In genomic region chr1:154384650-154385557, GRCh38 we compare ENCODE assay signal across 12 cellular contexts. TPM values are rescaled to one million over a fixed set of nuclear protein-coding genes. Genes with fewer than 3 reads are reported as not detected.
A peak's percentile ranks its signal among the peaks of the same experiment; 100 is the strongest.
DNase-seq lines count a peak whose midpoint lies in the region; ATAC-seq and TF ChIP-seq lines count a peak whose summit lies in the region.
"Had no signal": no experiment of that assay in that cellular context is flagged by ENCODE, and none has a peak within 500 bp of the region (broad histone marks: within the 10 kb centered on the region; RNA-seq: fewer than 3 reads in every experiment).

No MANE protein-coding gene starts in this region.

- peak overlapping the region; percentile 84 for H3K27ac Mint-ChIP-seq in T-helper 1 cell treated with Interleukin-12 subunit alpha and Interleukin-12 subunit beta and Interleukin-4 antibody, amounts not matched to agents 30 μg/mL and 1 μg/mL, for 36 hours
- peak overlapping the region; percentile 92 for H3K27ac Mint-ChIP-seq in activated naive CD8-positive, alpha-beta T cell treated with anti-CD3 and anti-CD28 coated beads for 36 hours
- H3K27ac Mint-ChIP-seq in naive thymus-derived CD4-positive, alpha-beta T cell, result peak overlapping the region; percentile 81 to 99 (median 97)
- no peak overlapping the region for H3K27ac Mint-ChIP-seq in WTC11

- H3K4me2 ChIP-seq in MM.1S (ENCODE audit: low read depth, low read length) (no peak overlapping the region), hepatocyte (no peak overlapping the region)

- DNase-seq in T-helper 1 cell (no peak), MM.1S (no peak), GM13976 (ENCODE audit: low spot score) (no peak), hepatocyte (ENCODE audit: low spot score) (no peak), WTC11 (ENCODE audit: low spot score) (no peak)
- DNase-seq in activated naive CD8-positive, alpha-beta T cell treated with anti-CD3 and anti-CD28 coated beads for 36 hours, result no peak
- no peak for DNase-seq in naive thymus-derived CD4-positive, alpha-beta T cell
- DNase-seq: 8988T, DMS 273 treated with DMSO at 0.1 percent for 48 hours, NCI-H1105, NCI-H226 had no signal

- no peak overlapping the region for H3K9ac ChIP-seq in MM.1S (ENCODE audit: low read length)

- no peaks in the 10 kb centered on the region for H3F3A ChIP-seq in MM.1S (ENCODE audit: insufficient read depth, low read length)

- POLR2A ChIA-PET in naive thymus-derived CD4-positive, alpha-beta T cell (lab: Charles Lee), result interaction anchor here (0.6 to 5.6 kb wide), 16 partner anchors 14 to 570 kb away, joined by 3 to 43 read pairs (median 6); a partner anchor contains a TSS
- POLR2A ChIA-PET in WTC11 (lab: Charles Lee), result no interaction called here

- ATAC-seq in naive thymus-derived CD4-positive, alpha-beta T cell, result no peak
- ATAC-seq in WTC11, result no peak

- in situ Hi-C loops in GM13976 (cut with MboI; ENCODE audit: low sequenced_read_pairs, unreplicated experiment), result no loop called here

- CTCF ChIA-PET in naive thymus-derived CD4-positive, alpha-beta T cell (lab: Charles Lee), result interaction anchor here (0.7 to 2.2 kb wide), 8 partner anchors 10 to 50 kb away, joined by 3 to 18 read pairs (median 7); partner anchors contain the start of gene IL6R
- CTCF ChIA-PET in WTC11 (lab: Charles Lee), result interaction anchor here (0.6 to 1.2 kb wide), 3 partner anchors 49 to 943 kb away, joined by 3 to 4 read pairs (median 3); no protein-coding TSS in a partner anchor

- intact Hi-C loops in naive thymus-derived CD4-positive, alpha-beta T cell (cut with micrococcal nuclease), result loop anchor here in 1 of 2 donors (1.0 kb wide), 1 partner anchor 32 kb away; no protein-coding TSS in a partner anchor

- no peaks in the 10 kb centered on the region for H3K9me2 ChIP-seq in MM.1S (replicated peaks; ENCODE audit: insufficient read depth, low read length)
- no peaks in the 10 kb centered on the region for H3K9me2 ChIP-seq in hepatocyte (replicated peaks; ENCODE audit: insufficient read depth)

- WGBS in hepatocyte (ENCODE audit: low lambda C conversion rate, missing lambda C conversion rate), result 77% methylated on average over 8 of the region's 8 CpGs

- H3K79me2 ChIP-seq in MM.1S (ENCODE audit: low read length), result no peaks in the 10 kb centered on the region
- no peaks in the 10 kb centered on the region for H3K79me2 ChIP-seq in hepatocyte

- H3K27me3 ChIP-seq in MM.1S (replicated peaks; ENCODE audit: insufficient read depth, low read length), result no peaks in the 10 kb centered on the region
- no peaks in the 10 kb centered on the region for H3K27me3 ChIP-seq in naive thymus-derived CD4-positive, alpha-beta T cell (ENCODE audit: control insufficient read depth in 2 of 2, insufficient read depth in 2 of 2, low read length in 2 of 2)
- H3K27me3 ChIP-seq in hepatocyte, result no peaks in the 10 kb centered on the region

- H4K20me1 ChIP-seq in MM.1S (ENCODE audit: insufficient read depth, low read length), result no peaks in the 10 kb centered on the region
- H4K20me1 ChIP-seq in hepatocyte (ENCODE audit: insufficient read depth, poor library complexity, severe bottlenecking), result no peaks in the 10 kb centered on the region

- peaks cover 17% of the 10 kb centered on the region for H3K4me1 Mint-ChIP-seq in T-helper 1 cell treated with Interleukin-12 subunit alpha and Interleukin-12 subunit beta and Interleukin-4 antibody, amounts not matched to agents 30 μg/mL and 1 μg/mL, for 36 hours (ENCODE audit: low read depth)
- H3K4me1 Mint-ChIP-seq in activated naive CD8-positive, alpha-beta T cell treated with anti-CD3 and anti-CD28 coated beads for 36 hours, result peaks cover 36% of the 10 kb centered on the region
- H3K4me1 Mint-ChIP-seq in naive thymus-derived CD4-positive, alpha-beta T cell, result peaks cover 26 to 58% (median 43%) of the 10 kb centered on the region in 7 donors
- no peaks in the 10 kb centered on the region for H3K4me1 Mint-ChIP-seq in WTC11

- TF ChIP-seq CTCF in MM.1S (IDR thresholded peaks at IDR 0.05; ENCODE audit: low read length), result no peak
- no peak for TF ChIP-seq CTCF in GM13976 (IDR thresholded peaks at IDR 0.05; ENCODE audit: borderline replicate concordance, control extremely low read depth, extremely low read depth, insufficient read depth, missing control alignments)
- TF ChIP-seq CTCF in hepatocyte (IDR thresholded peaks at IDR 0.05; ENCODE audit: poor library complexity), result no peak
- TF ChIP-seq CTCF in WTC11 (IDR thresholded peaks at IDR 0.05), result no peak

- H3K9me3 ChIP-seq in MM.1S (replicated peaks; ENCODE audit: insufficient read depth, low read length) (no peaks in the 10 kb centered on the region), hepatocyte (ENCODE audit: low read depth) (no peaks in the 10 kb centered on the region)
- H3K9me3 ChIP-seq in naive thymus-derived CD4-positive, alpha-beta T cell (ENCODE audit: control insufficient read depth in 2 of 3, low read length in 3 of 3), result no peaks in the 10 kb centered on the region

- H3K36me3 ChIP-seq in MM.1S (replicated peaks; ENCODE audit: insufficient read depth, low read length), result no peaks in the 10 kb centered on the region
- H3K36me3 ChIP-seq in naive thymus-derived CD4-positive, alpha-beta T cell (ENCODE audit: control insufficient read depth in 2 of 3, insufficient read depth in 3 of 3, low read length in 3 of 3), result no peaks in the 10 kb centered on the region
- no peaks in the 10 kb centered on the region for H3K36me3 ChIP-seq in hepatocyte (replicated peaks; ENCODE audit: insufficient read depth, low read depth)

- H3K4me3 Mint-ChIP-seq in T-helper 1 cell treated with Interleukin-12 subunit alpha and Interleukin-12 subunit beta and Interleukin-4 antibody, amounts not matched to agents 30 μg/mL and 1 μg/mL, for 36 hours, result peak overlapping the region; percentile 70
- no peak overlapping the region for H3K4me3 Mint-ChIP-seq in activated naive CD8-positive, alpha-beta T cell treated with anti-CD3 and anti-CD28 coated beads for 36 hours
- H3K4me3 Mint-ChIP-seq in naive thymus-derived CD4-positive, alpha-beta T cell, result peak overlapping the region in 9 of 10 donors; percentile 20 to 92 (median 81)
- H3K4me3 Mint-ChIP-seq in WTC11, result no peak overlapping the region

- H3K9me3 Mint-ChIP-seq in T-helper 1 cell treated with Interleukin-12 subunit alpha and Interleukin-12 subunit beta and Interleukin-4 antibody, amounts not matched to agents 30 μg/mL and 1 μg/mL, for 36 hours, result no peaks in the 10 kb centered on the region
- H3K9me3 Mint-ChIP-seq in activated naive CD8-positive, alpha-beta T cell treated with anti-CD3 and anti-CD28 coated beads for 36 hours, result no peaks in the 10 kb centered on the region
- peaks cover 0 to 6% (median 0%) of the 10 kb centered on the region in 11 donors for H3K9me3 Mint-ChIP-seq in naive thymus-derived CD4-positive, alpha-beta T cell
- no peaks in the 10 kb centered on the region; the same call in 1 of the 2 replicates for H3K9me3 Mint-ChIP-seq in WTC11

- H3K27me3 Mint-ChIP-seq in T-helper 1 cell treated with Interleukin-12 subunit alpha and Interleukin-12 subunit beta and Interleukin-4 antibody, amounts not matched to agents 30 μg/mL and 1 μg/mL, for 36 hours (ENCODE audit: low read depth), result no peaks in the 10 kb centered on the region
- no peaks in the 10 kb centered on the region for H3K27me3 Mint-ChIP-seq in activated naive CD8-positive, alpha-beta T cell treated with anti-CD3 and anti-CD28 coated beads for 36 hours
- no peaks in the 10 kb centered on the region for H3K27me3 Mint-ChIP-seq in naive thymus-derived CD4-positive, alpha-beta T cell
- H3K27me3 Mint-ChIP-seq in WTC11 (ENCODE audit: low read depth), result no peaks in the 10 kb centered on the region

- H3K27ac ChIP-seq in MM.1S (ENCODE audit: low read length) (no peak overlapping the region), hepatocyte (no peak overlapping the region)
- H3K27ac ChIP-seq in naive thymus-derived CD4-positive, alpha-beta T cell (ENCODE audit: low read depth, low read length), result peak overlapping the region; percentile 82

- H2AFZ ChIP-seq in MM.1S (ENCODE audit: low read length), result peak overlapping the region; percentile 42
- no peak overlapping the region for H2AFZ ChIP-seq in hepatocyte

- peaks cover 11% of the 10 kb centered on the region for H3K4me1 ChIP-seq in MM.1S (ENCODE audit: low read length)
- H3K4me1 ChIP-seq in naive thymus-derived CD4-positive, alpha-beta T cell (ENCODE audit: control insufficient read depth in 2 of 2, insufficient read depth in 2 of 2, low read length in 2 of 2), result peaks cover 26 to 38% of the 10 kb centered on the region in 2 donors
- H3K4me1 ChIP-seq in hepatocyte (ENCODE audit: insufficient read depth), result peaks cover 4% of the 10 kb centered on the region

- no peaks in the 10 kb centered on the region for H3K36me3 Mint-ChIP-seq in T-helper 1 cell treated with Interleukin-12 subunit alpha and Interleukin-12 subunit beta and Interleukin-4 antibody, amounts not matched to agents 30 μg/mL and 1 μg/mL, for 36 hours (ENCODE audit: low read depth)
- H3K36me3 Mint-ChIP-seq in activated naive CD8-positive, alpha-beta T cell treated with anti-CD3 and anti-CD28 coated beads for 36 hours, result no peaks in the 10 kb centered on the region
- peaks cover 0 to 6% (median 3%) of the 10 kb centered on the region in 5 donors for H3K36me3 Mint-ChIP-seq in naive thymus-derived CD4-positive, alpha-beta T cell
- H3K36me3 Mint-ChIP-seq in WTC11, result no peaks in the 10 kb centered on the region

- H3K4me3 ChIP-seq in MM.1S (ENCODE audit: low read length), result no peak overlapping the region
- H3K4me3 ChIP-seq in naive thymus-derived CD4-positive, alpha-beta T cell (ENCODE audit: low read length), result peak overlapping the region; percentile 31
- no peak overlapping the region for H3K4me3 ChIP-seq in hepatocyte

TF ChIP-seq in WTC11, 78 proteins besides CTCF, POLR2A, EP300 and RAD21:
- no peak for TF ChIP-seq GTF2I (CRISPR knock-in tag; conservative IDR thresholded peaks at IDR 0.05)
- no peak for TF ChIP-seq GRHL2 (CRISPR knock-in tag; IDR thresholded peaks at IDR 0.05; ENCODE audit: insufficient replicate concordance, severe bottlenecking)
- TF ChIP-seq ZNF317 (CRISPR knock-in tag; IDR thresholded peaks at IDR 0.05; ENCODE audit: borderline replicate concordance, low read depth), result no peak
- no peak for TF ChIP-seq ELF4 (CRISPR knock-in tag; IDR thresholded peaks at IDR 0.05; ENCODE audit: low read depth)
TF ChIP-seq in WTC11: peak in this region for 0.

RNA-seq across cellular contexts. Expression of gene IL6R, which starts 20.2 kb away (rescaled TPM):
- total RNA-seq in activated naive CD8-positive, alpha-beta T cell treated with anti-CD3 and anti-CD28 coated beads for 36 hours, result 1 to 10 TPM; 2.3 to 2.4 TPM
- total RNA-seq in naive thymus-derived CD4-positive, alpha-beta T cell, result 10 to 100 TPM in 4 of 5 experiments, 1 to 10 TPM in 1; 5.2 to 91.6 (median 85.6) TPM
- polyA plus RNA-seq in naive thymus-derived CD4-positive, alpha-beta T cell, result 10 to 100 TPM; 55.1 to 66.3 TPM
- total RNA-seq in hepatocyte (35.1 and 58.0 TPM in 2 replicates), WTC11 (2021) (3.2 to 7.0 TPM (median 3.4 TPM) in 3 replicates)
- polyA plus RNA-seq in hepatocyte, result 38.5 and 39.2 TPM in 2 replicates

RNA-seq across cellular contexts. Expression of gene ATP8B2, which starts 59.6 kb away (rescaled TPM):
- total RNA-seq in activated naive CD8-positive, alpha-beta T cell treated with anti-CD3 and anti-CD28 coated beads for 36 hours, result 10 to 100 TPM; 64.9 to 66.4 TPM
- 100 to 1,000 TPM; 105 to 130 (median 117) TPM for total RNA-seq in naive thymus-derived CD4-positive, alpha-beta T cell
- 10 to 100 TPM; 49.2 to 89.4 TPM for polyA plus RNA-seq in naive thymus-derived CD4-positive, alpha-beta T cell
- 30.1 and 42.0 TPM in 2 replicates for total RNA-seq in hepatocyte
- 8.7 and 11.7 TPM in 2 replicates for polyA plus RNA-seq in hepatocyte
- total RNA-seq in WTC11 (2021), result 38.8 to 50.0 TPM (median 40.8 TPM) in 3 replicates

Comparison
In these comparisons a context has a peak if more than half of its experiments do, and no peak if none do; other contexts are left out.
1. H3K4me3 Mint-ChIP-seq: peak in T-helper 1 cell treated with Interleukin-12 subunit alpha and Interleukin-12 subunit beta and Interleukin-4 antibody, amounts not matched to agents 30 μg/mL and 1 μg/mL, for 36 hours (single experiment) and naive thymus-derived CD4-positive, alpha-beta T cell (9 of 10); none in activated naive CD8-positive, alpha-beta T cell treated with anti-CD3 and anti-CD28 coated beads for 36 hours (single experiment) and WTC11 (single experiment).